ENCODE assay signal across 8 cellular contexts in the genomic region with DNA sequence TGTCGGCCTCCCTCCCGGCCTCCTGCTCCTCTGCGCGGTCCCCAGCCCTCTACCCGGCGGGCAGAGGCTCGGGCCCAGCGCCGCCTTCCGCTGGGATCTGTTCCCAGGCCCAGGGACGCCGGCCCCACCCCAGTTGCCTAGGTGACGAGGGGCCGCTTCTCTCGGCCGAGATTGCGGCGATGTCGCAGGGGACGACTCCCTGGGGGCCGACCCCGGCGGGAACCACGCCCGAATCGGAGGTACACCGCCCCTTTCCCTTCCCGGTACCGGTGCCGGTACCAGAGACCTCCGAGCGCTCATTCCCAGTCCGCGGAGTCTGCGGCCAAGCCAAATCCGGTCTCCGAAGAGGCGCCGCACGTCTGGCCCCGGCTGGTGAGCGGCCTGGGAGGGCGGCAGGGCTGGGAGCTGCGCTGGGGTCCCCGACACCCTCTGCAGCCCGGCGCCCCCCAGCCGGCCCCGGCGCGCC. TPM values are rescaled to one million over a fixed set of nuclear protein-coding genes. Genes with fewer than 3 reads are reported as not detected.
DNase-seq lines count a peak whose midpoint lies in the region; ATAC-seq and TF ChIP-seq lines count a peak whose summit lies in the region.

A gene with protein sequence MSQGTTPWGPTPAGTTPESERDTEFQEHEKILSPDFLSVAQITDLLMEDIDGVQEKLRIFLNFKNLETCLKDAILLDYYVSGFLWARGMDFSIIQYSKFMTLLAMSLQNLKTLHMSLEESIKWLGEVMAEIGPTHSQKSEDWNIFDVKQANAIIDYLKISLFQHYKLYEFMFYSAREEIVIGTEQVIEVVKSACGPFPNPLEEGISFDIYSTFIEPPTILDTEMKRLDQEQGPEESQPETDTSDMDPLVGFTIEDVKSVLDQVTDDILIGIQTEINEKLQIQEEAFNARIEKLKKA (plus strand): TSS at position 136 of the 466 bp plus-strand sequence. CDS start 44 bp downstream, at position 180.

- H3K4me1 ChIP-seq in HCT116 (ENCODE audit: control insufficient read depth in 1 of 2, insufficient read depth in 2 of 2, low read length in 2 of 2): peaks cover 5 to 15% of the 10 kb centered on the region in 2 experiments; a peak in 3 of 4 replicates
- H3K4me1 ChIP-seq in MM.1S (ENCODE audit: low read length): no peaks in the 10 kb centered on the region

- peak within 1 kb of the TSS; percentile 51 for H3K9ac ChIP-seq in HCT116 (ENCODE audit: low read length)
- H3K9ac ChIP-seq in neural cell (ENCODE audit: low read length): no peak within 1 kb of the TSS
- H3K9ac ChIP-seq in MM.1S (ENCODE audit: low read length): no peak within 1 kb of the TSS

- TF ChIP-seq RAD21 in HCT116 (IDR thresholded peaks at IDR 0.05; ENCODE audit: low read depth): no peak
- no peak for TF ChIP-seq RAD21 in neural cell (conservative IDR thresholded peaks at IDR 0.05)

- peak within 1 kb of the TSS; percentile 86 for H3K4me2 ChIP-seq in HCT116 (ENCODE audit: low read length)
- H3K4me2 ChIP-seq in neural cell (ENCODE audit: low read length): no peak within 1 kb of the TSS
- H3K4me2 ChIP-seq in MM.1S (ENCODE audit: low read depth, low read length): no peak within 1 kb of the TSS

- H3K9me3 ChIP-seq in HCT116 (ENCODE audit: control insufficient read depth in 1 of 2, insufficient read depth in 1 of 2, low read depth in 1 of 2, low read length in 2 of 2) (no peaks in the 10 kb centered on the region), neural cell (ENCODE audit: low read length) (no peaks in the 10 kb centered on the region), MM.1S (replicated peaks; ENCODE audit: insufficient read depth, low read length) (no peaks in the 10 kb centered on the region)

- DNase-seq in HCT116 (ENCODE audit: low read depth, low spot score) (peak; percentile 47), SW480 (ENCODE audit: low spot score) (peak; percentile 44), glomerular visceral epithelial cell (ENCODE audit: extremely low spot score) (peak; percentile 57), MM.1S (no peak)

- TF ChIP-seq EP300 in neural cell (conservative IDR thresholded peaks at IDR 0.05; ENCODE audit: poor library complexity, severe bottlenecking): no peak

- H3F3A ChIP-seq in neural cell (ENCODE audit: insufficient read depth, low read length, poor library complexity, severe bottlenecking) (no peaks in the 10 kb centered on the region), MM.1S (ENCODE audit: insufficient read depth, low read length) (no peaks in the 10 kb centered on the region)

- H4K20me1 ChIP-seq in HCT116 (ENCODE audit: insufficient read depth) (no peaks in the 10 kb centered on the region), neural cell (ENCODE audit: insufficient read depth) (no peaks in the 10 kb centered on the region), MM.1S (ENCODE audit: insufficient read depth, low read length) (no peaks in the 10 kb centered on the region)

- H3K4me3 ChIP-seq in HCT116 (replicated peaks in 1 of 2; ENCODE audit: low read depth in 1 of 2, low read length in 2 of 2): peak within 1 kb of the TSS; percentile 61 to 76
- peak within 1 kb of the TSS; percentile 63 for H3K4me3 ChIP-seq in neural cell (ENCODE audit: low read length)
- no peak within 1 kb of the TSS for H3K4me3 ChIP-seq in MM.1S (ENCODE audit: low read length)

- CTCF ChIA-PET in HCT116 (lab: Charles Lee): no interaction called here

- no peaks in the 10 kb centered on the region for H3K36me3 ChIP-seq in HCT116 (ENCODE audit: control insufficient read depth in 1 of 2, insufficient read depth in 2 of 2, low read length in 2 of 2)
- no peaks in the 10 kb centered on the region for H3K36me3 ChIP-seq in neural cell (ENCODE audit: insufficient read depth, low read length)
- no peaks in the 10 kb centered on the region for H3K36me3 ChIP-seq in MM.1S (replicated peaks; ENCODE audit: insufficient read depth, low read length)

- intact Hi-C loops in HCT116 (cut with micrococcal nuclease): no loop called here

- RAD21 ChIA-PET in HCT116 (lab: Charles Lee; ENCODE audit: low non-redundant PET in 1 of 2, low total read pairs in 2 of 2, uncharacterized antibody in 2 of 2, unreplicated experiment in 2 of 2): no interaction called here

- H2AFZ ChIP-seq in HCT116 (ENCODE audit: low read depth, low read length, poor library complexity, severe bottlenecking) (peak within 1 kb of the TSS; percentile 96), neural cell (ENCODE audit: low read depth, low read length) (no peak within 1 kb of the TSS), MM.1S (ENCODE audit: low read length) (no peak within 1 kb of the TSS)

- TF ChIP-seq CTCF in HCT116 (IDR thresholded peaks at IDR 0.05 in 2 of 3, conservative IDR thresholded peaks at IDR 0.05 in 1 of 3; ENCODE audit: borderline replicate concordance in 1 of 3, insufficient read depth in 1 of 3, low read depth in 2 of 3, low read length in 2 of 3): 0 out of 6 replicates have a peak, but pooled peaks of 1 of the 3 experiments have one; percentile 7
- TF ChIP-seq CTCF in neural cell (IDR thresholded peaks at IDR 0.05; ENCODE audit: poor library complexity, severe bottlenecking): no peak
- TF ChIP-seq CTCF in MM.1S (IDR thresholded peaks at IDR 0.05; ENCODE audit: low read length): no peak

- H3K9me2 ChIP-seq in HCT116 (ENCODE audit: insufficient read depth): no peaks in the 10 kb centered on the region
- no peaks in the 10 kb centered on the region for H3K9me2 ChIP-seq in neural cell (ENCODE audit: insufficient read depth, low read length)
- H3K9me2 ChIP-seq in MM.1S (replicated peaks; ENCODE audit: insufficient read depth, low read length): no peaks in the 10 kb centered on the region

- no TSS peak for BruUV-seq in HCT116 (replicated peaks; lab: Mats Ljungman, UMichigan)

- TF ChIP-seq POLR2A in HCT116 (IDR thresholded peaks at IDR 0.05; ENCODE audit: borderline replicate concordance, extremely low read depth, insufficient read depth, insufficient read length): no peak

- H3K27ac ChIP-seq in HCT116 (ENCODE audit: low read depth, low read length) (peak within 1 kb of the TSS; percentile 16; the same call in 1 of the 2 replicates), neural cell (ENCODE audit: low read length) (no peak within 1 kb of the TSS), MM.1S (ENCODE audit: low read length) (no peak within 1 kb of the TSS)

- H3K27me3 ChIP-seq in HCT116 (ENCODE audit: insufficient read depth, low read length): no peaks in the 10 kb centered on the region
- no peaks in the 10 kb centered on the region for H3K27me3 ChIP-seq in neural cell (ENCODE audit: insufficient read depth, low read depth, low read length)
- no peaks in the 10 kb centered on the region for H3K27me3 ChIP-seq in MM.1S (replicated peaks; ENCODE audit: insufficient read depth, low read length)

- ATAC-seq in HCT116 (peak; percentile 98), GM18517 (IDR thresholded peaks at IDR 0.05; ENCODE audit: unreplicated experiment) (no peak), HG02623 (IDR thresholded peaks at IDR 0.05; ENCODE audit: unreplicated experiment) (no peak), GM21381 (IDR thresholded peaks at IDR 0.05; ENCODE audit: unreplicated experiment) (no peak)

- H3K79me2 ChIP-seq in HCT116 (ENCODE audit: insufficient read depth, low read length) (no peaks in the 10 kb centered on the region), neural cell (replicated peaks; ENCODE audit: insufficient read depth, low read length) (no peaks in the 10 kb centered on the region), MM.1S (ENCODE audit: low read length) (no peaks in the 10 kb centered on the region)

- POLR2A ChIA-PET in HCT116 (lab: Charles Lee): no interaction called here

TF ChIP-seq in HCT116, 20 proteins besides CTCF, POLR2A, EP300 and RAD21 (continues in another document):
- TF ChIP-seq ZFX (IDR thresholded peaks at IDR 0.05) (peak; percentile 67), JUND (IDR thresholded peaks at IDR 0.05) (no peak)
- TF ChIP-seq, protein P1, sequence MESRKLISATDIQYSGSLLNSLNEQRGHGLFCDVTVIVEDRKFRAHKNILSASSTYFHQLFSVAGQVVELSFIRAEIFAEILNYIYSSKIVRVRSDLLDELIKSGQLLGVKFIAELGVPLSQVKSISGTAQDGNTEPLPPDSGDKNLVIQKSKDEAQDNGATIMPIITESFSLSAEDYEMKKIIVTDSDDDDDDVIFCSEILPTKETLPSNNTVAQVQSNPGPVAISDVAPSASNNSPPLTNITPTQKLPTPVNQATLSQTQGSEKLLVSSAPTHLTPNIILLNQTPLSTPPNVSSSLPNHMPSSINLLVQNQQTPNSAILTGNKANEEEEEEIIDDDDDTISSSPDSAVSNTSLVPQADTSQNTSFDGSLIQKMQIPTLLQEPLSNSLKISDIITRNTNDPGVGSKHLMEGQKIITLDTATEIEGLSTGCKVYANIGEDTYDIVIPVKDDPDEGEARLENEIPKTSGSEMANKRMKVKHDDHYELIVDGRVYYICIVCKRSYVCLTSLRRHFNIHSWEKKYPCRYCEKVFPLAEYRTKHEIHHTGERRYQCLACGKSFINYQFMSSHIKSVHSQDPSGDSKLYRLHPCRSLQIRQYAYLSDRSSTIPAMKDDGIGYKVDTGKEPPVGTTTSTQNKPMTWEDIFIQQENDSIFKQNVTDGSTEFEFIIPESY (IDR thresholded peaks at IDR 0.05; ENCODE audit: extremely low read depth, insufficient replicate concordance, low read length): no peak

TF ChIP-seq in neural cell, 6 proteins besides CTCF, POLR2A, EP300 and RAD21 (continues in another document):
- no peak for TF ChIP-seq EZH2 (IDR thresholded peaks at IDR 0.05; ENCODE audit: borderline replicate concordance, insufficient read depth, low read length, poor library complexity, severe bottlenecking)
- TF ChIP-seq POLR2AphosphoS5 (IDR thresholded peaks at IDR 0.05): no peak

RNA-seq across cellular contexts. Expression of the gene that starts here (rescaled TPM):
- total RNA-seq in HCT116 (2021; ENCODE audit: unreplicated experiment): not detected
- polyA plus RNA-seq in HCT116 (2012): 0.74 TPM in 1 of 2 replicates, not detected in the other
- 0.31 TPM in 1 of 2 replicates, not detected in the other for polyA plus RNA-seq in neural cell
- not detected in 2 replicates for polyA minus RNA-seq in neural cell

Comparison
In these comparisons a context has a peak if more than half of its experiments do, and no peak if none do; other contexts are left out.
1. Peak in DNase-seq, ATAC-seq, H3K4me3 ChIP-seq, H3K27ac ChIP-seq, H3K9ac ChIP-seq and H3K4me2 ChIP-seq in HCT116; RNA of the gene not detected or under 1 TPM.